Comparison of ENCODE assay signal across 25 cellular contexts in genomic region chr9:107367727-107368502, GRCh38.
DNase-seq lines count a peak whose midpoint lies in the region; ATAC-seq, FAIRE-seq and TF ChIP-seq lines count a peak whose summit lies in the region.
"Had no signal": no experiment of that assay in that cellular context is flagged by ENCODE, and none has a peak within 500 bp of the region (broad histone marks: within the 10 kb centered on the region; RNA-seq: fewer than 3 reads in every experiment).

No MANE protein-coding gene starts in this region.

- H3K9ac ChIP-seq in PC-3 (ENCODE audit: low read length) (no peak overlapping the region), HepG2 (ENCODE audit: insufficient read depth, low read depth, low read length) (no peak overlapping the region), smooth muscle cell (ENCODE audit: low read depth) (no peak overlapping the region)
- H3K9ac ChIP-seq: parathyroid adenoma had no signal

- H3K36me3 ChIP-seq in PC-3 (ENCODE audit: low read depth, low read length), result no peaks in the 10 kb centered on the region
- no peaks in the 10 kb centered on the region for H3K36me3 ChIP-seq in HepG2 (replicated peaks in 1 of 2; ENCODE audit: control insufficient read depth in 1 of 2, insufficient read depth in 2 of 2, low read length in 2 of 2)
- no peaks in the 10 kb centered on the region for H3K36me3 ChIP-seq in psoas muscle (ENCODE audit: insufficient read depth in 1 of 2, low read depth in 1 of 2)
- H3K36me3 ChIP-seq in smooth muscle cell (ENCODE audit: low read depth), result no peaks in the 10 kb centered on the region
- H3K36me3 ChIP-seq: adrenal gland, vagina had no signal

- peak; percentile 55 for FAIRE-seq in HepG2 (lab: Jason Lieb, UNC)
- FAIRE-seq: keratinocyte had no signal

- TF ChIP-seq CTCF in PC-3 (conservative IDR thresholded peaks at IDR 0.05; ENCODE audit: low read depth, low read length), result no peak
- TF ChIP-seq CTCF in endothelial cell (IDR thresholded peaks at IDR 0.05; ENCODE audit: unreplicated experiment), result no peak
- no peak for TF ChIP-seq CTCF in HepG2 (CRISPR knock-in tag; IDR thresholded peaks at IDR 0.05)
- no peak for TF ChIP-seq CTCF in psoas muscle (IDR thresholded peaks at IDR 0.05)
- no peak for TF ChIP-seq CTCF in smooth muscle cell (IDR thresholded peaks at IDR 0.05; ENCODE audit: borderline replicate concordance, insufficient read depth, poor library complexity, severe bottlenecking)

- intact Hi-C loops in PC-3 (cut with micrococcal nuclease) (no loop called here), HepG2 (cut with micrococcal nuclease; ENCODE audit: unreplicated experiment) (no loop called here), psoas muscle (cut with DNase I) (no loop called here)

- in situ Hi-C loops in HepG2 (cut with HindIII; ENCODE audit: extremely low pct_ligation_motif_present, low pct_unique_long_range_greater_than_20kb), result no loop called here

- no peaks in the 10 kb centered on the region for H3K4me1 ChIP-seq in PC-3 (ENCODE audit: insufficient read depth, low read length)
- H3K4me1 ChIP-seq in HepG2 (ENCODE audit: insufficient read depth, low read length), result peaks cover 22% of the 10 kb centered on the region
- H3K4me1 ChIP-seq in psoas muscle, result no peaks in the 10 kb centered on the region
- H3K4me1 ChIP-seq in smooth muscle cell (ENCODE audit: low read depth), result peaks cover 10% of the 10 kb centered on the region
- H3K4me1 ChIP-seq: adrenal gland, parathyroid adenoma, testis, vagina had no signal

- peaks cover 9% of the 10 kb centered on the region for H3K4me1 Mint-ChIP-seq in endothelial cell (ENCODE audit: unreplicated experiment)
- H3K4me1 Mint-ChIP-seq: activated CD4-positive, alpha-beta memory T cell treated with anti-CD3 and anti-CD28 coated beads, Interleukin-2, amount 10 ng/mL, durations not matched to agents 7 days and 5 days; memory B cell; stimulated activated effector memory CD8-positive, alpha-beta T cell treated with anti-CD3 and anti-CD28 coated beads, Interleukin-12 subunit alpha, Interleukin-12 subunit beta, amount 100 ng/mL, for 72 hours had no signal

- CTCF ChIA-PET in PC-3 (lab: Charles Lee) (no interaction called here), HepG2 (lab: Yijun Ruan, JAX; ENCODE audit: low intra/inter-chr PET ratio, low total read pairs) (no interaction called here)

- ATAC-seq in PC-3, result no peak
- peak; percentile 86 for ATAC-seq in HepG2
- no peak for ATAC-seq in psoas muscle
- ATAC-seq in HG03159 (IDR thresholded peaks at IDR 0.05; ENCODE audit: unreplicated experiment), result no peak
- ATAC-seq in GM18870 (IDR thresholded peaks at IDR 0.05; ENCODE audit: unreplicated experiment), result no peak
- ATAC-seq: activated CD4-positive, CD25-positive, alpha-beta regulatory T cell treated with anti-CD3 and anti-CD28 coated beads, Interleukin-2, amount 50 U/mL, for 24 hours; foreskin keratinocyte; stimulated activated effector memory CD8-positive, alpha-beta T cell treated with anti-CD3 and anti-CD28 coated beads, Interleukin-12 subunit alpha, Interleukin-12 subunit beta, amount 100 ng/mL, for 72 hours had no signal

- BruUV-seq in PC-3 (replicated peaks; lab: Mats Ljungman, UMichigan) (no TSS peak), HepG2 (replicated peaks; lab: Mats Ljungman, UMichigan) (no TSS peak)

- H2AFZ ChIP-seq in PC-3 (ENCODE audit: low read length) (no peak overlapping the region), HepG2 (ENCODE audit: low read length) (no peak overlapping the region), smooth muscle cell (ENCODE audit: low read depth) (no peak overlapping the region)
- H2AFZ ChIP-seq: parathyroid adenoma had no signal

- H3K4me2 ChIP-seq in PC-3 (ENCODE audit: low read length), result no peak overlapping the region
- H3K4me2 ChIP-seq in HepG2 (ENCODE audit: low read depth, low read length), result peak overlapping the region; percentile 47
- H3K4me2 ChIP-seq in smooth muscle cell, result no peak overlapping the region

- TF ChIP-seq POLR2A in HepG2 (IDR thresholded peaks at IDR 0.05; ENCODE audit: insufficient read depth in 1 of 2, low read depth in 2 of 2, low read length in 2 of 2), result no peak

- H3K9me3 Mint-ChIP-seq in endothelial cell (ENCODE audit: unreplicated experiment), result no peaks in the 10 kb centered on the region
- H3K9me3 Mint-ChIP-seq: activated CD4-positive, alpha-beta memory T cell treated with anti-CD3 and anti-CD28 coated beads, Interleukin-2, amount 10 ng/mL, durations not matched to agents 7 days and 5 days; dendritic cell treated with granulocyte-macrophage colony-stimulating factor and Interleukin-4, amounts not matched to agents 40 ng/mL and 50 ng/mL, for 4 days; memory B cell; natural killer cell treated with Interleukin-12 subunit alpha and Interleukin-12 subunit beta and Interleukin-15 and Interleukin-18, amount 100 ng/mL, for 72 hours; stimulated activated effector memory CD8-positive, alpha-beta T cell treated with anti-CD3 and anti-CD28 coated beads, Interleukin-12 subunit alpha, Interleukin-12 subunit beta, amount 100 ng/mL, for 72 hours had no signal

- no peaks in the 10 kb centered on the region for H4K20me1 ChIP-seq in PC-3 (ENCODE audit: low read length)
- H4K20me1 ChIP-seq in HepG2 (ENCODE audit: insufficient read depth, low read length), result no peaks in the 10 kb centered on the region
- no peaks in the 10 kb centered on the region for H4K20me1 ChIP-seq in smooth muscle cell (ENCODE audit: low read depth)

- H3K9me3 ChIP-seq in PC-3 (ENCODE audit: low read length) (no peaks in the 10 kb centered on the region), HepG2 (ENCODE audit: low read length) (no peaks in the 10 kb centered on the region), psoas muscle (no peaks in the 10 kb centered on the region), smooth muscle cell (replicated peaks; ENCODE audit: low read depth) (no peaks in the 10 kb centered on the region)
- H3K9me3 ChIP-seq: adrenal gland, testis, vagina had no signal

- no peaks in the 10 kb centered on the region for H3K9me2 ChIP-seq in PC-3 (replicated peaks; ENCODE audit: low read length)

- DNase-seq in PC-3, result peak; percentile 23
- no peak for DNase-seq in endothelial cell (ENCODE audit: low spot score)
- peak; percentile 75 for DNase-seq in HepG2 (ENCODE audit: low spot score)
- DNase-seq in psoas muscle, result no peak
- DNase-seq in smooth muscle cell (lab: John Stamatoyannopoulos, UW; ENCODE audit: unreplicated experiment), result no peak
- DNase-seq: activated CD4-positive, alpha-beta memory T cell treated with anti-CD3 and anti-CD28 coated beads, Interleukin-2, amount 10 ng/mL, durations not matched to agents 7 days and 5 days; activated gamma-delta T cell treated with Interleukin-2 at 50 U/mL for 16 hours; activated T-cell treated with anti-CD3 and anti-CD28 coated beads for 4 hours; adrenal gland; DMS79 treated with DMSO at 0.1 percent for 48 hours; foreskin keratinocyte; NCI-H1105 treated with DMSO at 0.1 percent for 48 hours; NCI-H2081; stimulated activated CD4-positive, alpha-beta T cell treated with anti-CD3 and anti-CD28 coated beads, Interleukin-2, amount 100 ng/mL, for 24 hours; testis had no signal

- no peaks in the 10 kb centered on the region for H3K27me3 ChIP-seq in PC-3 (ENCODE audit: low read length)
- H3K27me3 ChIP-seq in HepG2 (ENCODE audit: control insufficient read depth in 1 of 2, insufficient read depth in 2 of 2, low read length in 2 of 2), result no peaks in the 10 kb centered on the region
- peaks cover 0 to 2% (median 0%) of the 10 kb centered on the region in 3 donors for H3K27me3 ChIP-seq in psoas muscle (ENCODE audit: insufficient read depth in 3 of 3, low read length in 2 of 3)
- no peaks in the 10 kb centered on the region for H3K27me3 ChIP-seq in smooth muscle cell (ENCODE audit: low read depth)
- H3K27me3 ChIP-seq: foreskin keratinocyte, testis, vagina had no signal

- no peaks in the 10 kb centered on the region for H3K79me2 ChIP-seq in PC-3 (ENCODE audit: low read length)
- no peaks in the 10 kb centered on the region for H3K79me2 ChIP-seq in HepG2 (ENCODE audit: insufficient read depth, low read length)
- H3K79me2 ChIP-seq in smooth muscle cell (ENCODE audit: low read depth), result no peaks in the 10 kb centered on the region
- H3K79me2 ChIP-seq: parathyroid adenoma had no signal

- no peaks in the 10 kb centered on the region for H3K36me3 Mint-ChIP-seq in endothelial cell (ENCODE audit: low read depth, unreplicated experiment)
- H3K36me3 Mint-ChIP-seq: memory B cell; natural killer cell treated with Interleukin-12 subunit alpha and Interleukin-12 subunit beta and Interleukin-15 and Interleukin-18, amount 100 ng/mL, for 72 hours; stimulated activated effector memory CD8-positive, alpha-beta T cell treated with anti-CD3 and anti-CD28 coated beads, Interleukin-12 subunit alpha, Interleukin-12 subunit beta, amount 100 ng/mL, for 72 hours had no signal

- no peak for TF ChIP-seq RAD21 in HepG2 (CRISPR knock-in tag; IDR thresholded peaks at IDR 0.05)

- H3K4me3 Mint-ChIP-seq in endothelial cell (ENCODE audit: unreplicated experiment), result no peak overlapping the region
- H3K4me3 Mint-ChIP-seq: activated CD4-positive, alpha-beta memory T cell treated with anti-CD3 and anti-CD28 coated beads, Interleukin-2, amount 10 ng/mL, durations not matched to agents 7 days and 5 days; dendritic cell treated with granulocyte-macrophage colony-stimulating factor and Interleukin-4, amounts not matched to agents 40 ng/mL and 50 ng/mL, for 4 days; memory B cell; natural killer cell treated with Interleukin-12 subunit alpha and Interleukin-12 subunit beta and Interleukin-15 and Interleukin-18, amount 100 ng/mL, for 72 hours; stimulated activated effector memory CD8-positive, alpha-beta T cell treated with anti-CD3 and anti-CD28 coated beads, Interleukin-12 subunit alpha, Interleukin-12 subunit beta, amount 100 ng/mL, for 72 hours had no signal

- H3K27ac ChIP-seq in PC-3 (ENCODE audit: low read length), result no peak overlapping the region
- H3K27ac ChIP-seq in HepG2 (ENCODE audit: extremely low read length, insufficient read depth, low read length), result peak overlapping the region; percentile 26
- no peak overlapping the region for H3K27ac ChIP-seq in psoas muscle
- no peak overlapping the region for H3K27ac ChIP-seq in smooth muscle cell (ENCODE audit: low read depth)
- H3K27ac ChIP-seq: adrenal gland, foreskin keratinocyte, parathyroid adenoma, testis, vagina had no signal

- H3K27me3 Mint-ChIP-seq in endothelial cell (ENCODE audit: unreplicated experiment), result no peaks in the 10 kb centered on the region

- H3F3A ChIP-seq in PC-3 (ENCODE audit: low read length, unreplicated experiment), result no peaks in the 10 kb centered on the region
- peaks cover 5% of the 10 kb centered on the region for H3F3A ChIP-seq in smooth muscle cell (ENCODE audit: low read depth)

- POLR2A ChIA-PET in PC-3 (lab: Charles Lee; ENCODE audit: unreplicated experiment) (no interaction called here), HepG2 (lab: Yijun Ruan, JAX) (interaction anchor here (1.0 to 2.2 kb wide), 5 partner anchors 21 to 84 kb away, joined by 3 to 8 read pairs (median 4); partner anchors contain the start of gene RAD23B)

- 15% methylated on average over 7 of the region's 7 CpGs for WGBS in HepG2 (ENCODE audit: low lambda C conversion rate)
- WGBS in psoas muscle, 3 donors, result 69 to 80% (median 72%) methylated on average over 7 of the region's 7 CpGs
- WGBS in smooth muscle cell (ENCODE audit: low lambda C conversion rate), result 77% methylated on average over 7 of the region's 7 CpGs

- H3K27ac Mint-ChIP-seq in endothelial cell (ENCODE audit: unreplicated experiment), result peak overlapping the region; percentile 42
- H3K27ac Mint-ChIP-seq: activated CD4-positive, alpha-beta memory T cell treated with anti-CD3 and anti-CD28 coated beads, Interleukin-2, amount 10 ng/mL, durations not matched to agents 7 days and 5 days; dendritic cell treated with granulocyte-macrophage colony-stimulating factor and Interleukin-4, amounts not matched to agents 40 ng/mL and 50 ng/mL, for 4 days; memory B cell; natural killer cell treated with Interleukin-12 subunit alpha and Interleukin-12 subunit beta and Interleukin-15 and Interleukin-18, amount 100 ng/mL, for 72 hours; stimulated activated effector memory CD8-positive, alpha-beta T cell treated with anti-CD3 and anti-CD28 coated beads, Interleukin-12 subunit alpha, Interleukin-12 subunit beta, amount 100 ng/mL, for 72 hours had no signal

- TF ChIP-seq EP300 in HepG2 (IDR thresholded peaks at IDR 0.05; ENCODE audit: low read depth in 2 of 2, low read length in 2 of 2) (no peak), HepG2 (CRISPR knock-in tag; IDR thresholded peaks at IDR 0.05; ENCODE audit: borderline replicate concordance) (no peak)

- H3K4me3 ChIP-seq in PC-3 (ENCODE audit: low read length) (no peak overlapping the region), HepG2 (replicated peaks in 1 of 3; ENCODE audit: insufficient read depth in 1 of 3, low read depth in 2 of 3, low read length in 3 of 3) (peak overlapping the region in 1 of 3 experiments; percentile 25; a peak in 2 of 6 replicates), psoas muscle (no peak overlapping the region), smooth muscle cell (no peak overlapping the region)
- H3K4me3 ChIP-seq: adrenal gland, testis, vagina had no signal

Comparison
In these comparisons a context has a peak if more than half of its experiments do, and no peak if none do; other contexts are left out.
1. DNase-seq: peak in PC-3 (single experiment) and HepG2 (single experiment); none in endothelial cell (single experiment), psoas muscle (0 of 2) and smooth muscle cell (single experiment).